Comparison of ENCODE assay signal across 9 cellular contexts in the genomic region with DNA sequence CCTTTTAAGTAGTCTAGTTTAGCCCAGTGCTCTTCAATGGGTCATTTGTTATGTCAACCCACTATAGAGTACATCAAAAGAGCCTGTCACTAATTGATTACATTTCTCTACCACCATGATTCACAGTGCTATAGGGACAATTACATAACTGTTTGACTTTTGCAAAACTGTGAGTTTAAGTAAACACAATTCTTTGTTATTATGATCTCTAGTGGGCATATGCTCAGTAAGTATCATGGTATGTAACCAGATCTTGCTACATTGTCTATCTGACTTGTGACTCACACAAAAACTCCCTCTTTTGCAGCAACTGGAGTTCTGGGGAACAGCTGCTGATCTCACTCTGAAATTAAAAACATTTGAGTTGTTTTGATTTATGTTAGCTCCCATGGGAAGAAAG.
DNase-seq lines count a peak whose midpoint lies in the region; ATAC-seq and TF ChIP-seq lines count a peak whose summit lies in the region.
"Had no signal": no experiment of that assay in that cellular context is flagged by ENCODE, and none has a peak within 500 bp of the region (broad histone marks: within the 10 kb centered on the region; RNA-seq: fewer than 3 reads in every experiment).

No MANE protein-coding gene starts in this region.

- H3K27me3 Mint-ChIP-seq in activated T-cell treated with anti-CD3 and anti-CD28 coated beads, Interleukin-2, amount 50 U/mL, for 72 hours (ENCODE audit: low read depth) = no peaks in the 10 kb centered on the region

- H3K4me3 Mint-ChIP-seq in activated T-cell treated with anti-CD3 and anti-CD28 coated beads, Interleukin-2, amount 50 U/mL, for 72 hours = no peak overlapping the region

- H3K36me3 ChIP-seq in upper lobe of right lung = no peaks in the 10 kb centered on the region

- H3K27me3 ChIP-seq in upper lobe of right lung = no peaks in the 10 kb centered on the region

- no peak overlapping the region for H3K27ac Mint-ChIP-seq in activated T-cell treated with anti-CD3 and anti-CD28 coated beads, Interleukin-2, amount 50 U/mL, for 72 hours

- no peaks in the 10 kb centered on the region for H3K4me1 Mint-ChIP-seq in activated T-cell treated with anti-CD3 and anti-CD28 coated beads, Interleukin-2, amount 50 U/mL, for 72 hours (ENCODE audit: low read depth)

- H3K9me3 ChIP-seq in upper lobe of right lung = no peaks in the 10 kb centered on the region

- peaks cover 4% of the 10 kb centered on the region for H3K4me1 ChIP-seq in upper lobe of right lung

- H3K4me3 ChIP-seq in AG10803 (ENCODE audit: low read length) = no peak overlapping the region
- no peak overlapping the region for H3K4me3 ChIP-seq in upper lobe of right lung

- peaks cover 6 to 10% of the 10 kb centered on the region in 2 donors for H3K9me3 Mint-ChIP-seq in activated T-cell treated with anti-CD3 and anti-CD28 coated beads, Interleukin-2, amount 50 U/mL, for 72 hours

- DNase-seq in AG10803 (ENCODE audit: low read depth) (peak; percentile 90), LHCN-M2 (ENCODE audit: low read depth) (peak; percentile 96), SHP77 (lab: John Stamatoyannopoulos, UW) (peak; percentile 94), glomerular visceral epithelial cell (ENCODE audit: extremely low spot score) (peak; percentile 26), upper lobe of right lung (no peak), OCI-M2 (lab: John Stamatoyannopoulos, UW; ENCODE audit: unreplicated experiment) (no peak)
- no peak for DNase-seq in activated T-cell treated with anti-CD3 and anti-CD28 coated beads, Interleukin-2, amount 50 U/mL, for 72 hours
- DNase-seq: DND-41 had no signal

- no peak for ATAC-seq in activated T-cell treated with anti-CD3 and anti-CD28 coated beads, Interleukin-2, amount 50 U/mL, for 72 hours (replicated peaks in 1 of 2)
- ATAC-seq in GM18498 (IDR thresholded peaks at IDR 0.05; ENCODE audit: unreplicated experiment) = no peak
- ATAC-seq in upper lobe of right lung = no peak

- H3K36me3 Mint-ChIP-seq in activated T-cell treated with anti-CD3 and anti-CD28 coated beads, Interleukin-2, amount 50 U/mL, for 72 hours (ENCODE audit: insufficient read depth in 2 of 2) = peaks cover 0 to 2% of the 10 kb centered on the region in 2 donors

- H3K27ac ChIP-seq in upper lobe of right lung = no peak overlapping the region

- intact Hi-C loops in upper lobe of right lung (cut with DNase I) = no loop called here

- TF ChIP-seq CTCF in AG10803 (conservative IDR thresholded peaks at IDR 0.05; ENCODE audit: low read length) (no peak), upper lobe of right lung (IDR thresholded peaks at IDR 0.05) (no peak)

Comparison
In these comparisons a context has a peak if more than half of its experiments do, and no peak if none do; other contexts are left out.
1. DNase-seq: peak in AG10803 (single experiment), LHCN-M2 (single experiment), SHP77 (2 of 2) and glomerular visceral epithelial cell (single experiment); none in activated T-cell treated with anti-CD3 and anti-CD28 coated beads, Interleukin-2, amount 50 U/mL, for 72 hours (0 of 2), upper lobe of right lung (single experiment) and OCI-M2 (single experiment).